Comparison of ENCODE assay signal across 9 cellular contexts in genomic region chr3:42786631-42787030, GRCh38. TPM values are rescaled to one million over a fixed set of nuclear protein-coding genes. Genes with fewer than 3 reads are reported as not detected.
"Had no signal": no experiment of that assay in that cellular context is flagged by ENCODE, and none has a peak within 500 bp of the region (broad histone marks: within the 10 kb centered on the region; RNA-seq: fewer than 3 reads in every experiment).

No MANE protein-coding gene starts in this region.

- H3K27me3 Mint-ChIP-seq: IgD-negative memory B cell had no signal

- H3K27ac ChIP-seq: GM23248 had no signal

- DNase-seq: GM23248, GOT3, H7 had no signal

- FAIRE-seq: HTR-8/SVneo had no signal

- ATAC-seq: HCT116 had no signal

- H3K27ac Mint-ChIP-seq: IgD-negative memory B cell had no signal

- H3K9ac ChIP-seq: GM23248 had no signal

- H3K9me3 Mint-ChIP-seq: IgD-negative memory B cell had no signal

- H3K9me3 ChIP-seq: HAP-1 had no signal

- H3K4me3 ChIP-seq: GM23248, HAP-1 had no signal

- H2AFZ ChIP-seq: GM23248 had no signal

- H3K4me1 ChIP-seq: HAP-1 had no signal

- H3K4me3 Mint-ChIP-seq: IgD-negative memory B cell had no signal

RNA-seq across cellular contexts. Expression of gene CCDC13, which starts 13.6 kb away (rescaled TPM):
- total RNA-seq: H4, HT-29 had no signal

RNA-seq across cellular contexts. Expression of gene ACKR2, which starts 22.6 kb away (rescaled TPM):
- total RNA-seq: H4, H7, HT-29 had no signal
- polyA plus RNA-seq: IgD-negative memory B cell had no signal
